ENCODE assay signal across 1 cellular context in genomic region chr1:108831225-108831624, GRCh38.
TF ChIP-seq lines count a peak whose summit lies in the region.

No MANE protein-coding gene starts in this region.

TF ChIP-seq in HCT116, 20 proteins besides CTCF, POLR2A, EP300 and RAD21 (continued from another document):
- TF ChIP-seq REST (IDR thresholded peaks at IDR 0.05; ENCODE audit: low read depth) (no peak), FOSL1 (IDR thresholded peaks at IDR 0.05; ENCODE audit: low read depth) (no peak), CEBPB (IDR thresholded peaks at IDR 0.05; ENCODE audit: low read depth) (no peak), SP1 (IDR thresholded peaks at IDR 0.05; ENCODE audit: low read depth) (no peak), ATF3 (IDR thresholded peaks at IDR 0.05) (no peak)
